In the genomic region with DNA sequence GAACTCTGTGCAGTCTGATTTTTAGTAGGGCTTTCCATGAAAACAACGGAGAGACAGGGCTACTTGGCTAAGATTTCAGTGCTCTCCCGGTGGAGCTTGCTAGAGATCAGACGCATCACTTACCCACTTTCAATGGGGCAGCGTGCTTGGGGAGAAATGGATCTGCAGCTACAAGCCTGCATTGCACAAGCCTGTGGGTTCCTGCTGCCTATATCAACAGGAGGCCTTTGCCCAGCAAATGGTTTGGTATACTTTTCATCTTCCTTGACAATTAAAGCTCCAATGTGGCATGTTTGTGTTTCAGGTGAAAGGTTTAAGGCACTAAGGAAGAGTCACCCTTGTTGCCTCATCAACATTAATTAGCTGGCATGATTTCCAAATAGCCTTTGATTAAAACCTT, we compare ENCODE assay signal across 24 cellular contexts.
"Had no signal": no experiment of that assay in that cellular context is flagged by ENCODE, and none has a peak within 500 bp of the region (broad histone marks: within the 10 kb centered on the region; RNA-seq: fewer than 3 reads in every experiment).

No MANE protein-coding gene starts in this region.

- FAIRE-seq: colon, islet of Langerhans, small intestine had no signal

- H3K27me3 ChIP-seq: gastrocnemius medialis, ovary, right lobe of liver, transverse colon, upper lobe of right lung, vagina had no signal

- H3K27ac ChIP-seq: dorsolateral prefrontal cortex, gastrocnemius medialis, lower lobe of right lung, ovary, right lobe of liver, transverse colon, upper lobe of right lung, vagina had no signal

- DNase-seq: dorsolateral prefrontal cortex; effector CD4-positive, alpha-beta T cell; gastrocnemius medialis; head of caudate nucleus; kidney glomerular epithelial cell; left colon; left ventricle myocardium superior; lower lobe of right lung; natural killer cell; occipital lobe; ovary; posterior cingulate gyrus; right lobe of liver; small intestine; stimulated activated CD4-positive, alpha-beta T cell treated with anti-CD3 and anti-CD28 coated beads, Interleukin-15, amount 100 ng/mL, for 24 hours; stimulated activated CD4-positive, alpha-beta T cell treated with anti-CD3 and anti-CD28 coated beads, Interleukin-2, amount 100 ng/mL, for 48 hours; stimulated activated naive B cell treated with anti-CD40 and anti-IgM and Interleukin-4, amounts not matched to agents 10 μg/mL and 1 μg/mL and 100 μg/mL, for 72 hours; transverse colon; upper lobe of right lung had no signal

- H3K4me1 Mint-ChIP-seq: memory B cell; natural killer cell; stimulated activated naive B cell treated with anti-CD40 and anti-IgM and Interleukin-4, amounts not matched to agents 10 μg/mL and 1 μg/mL and 100 μg/mL, for 72 hours had no signal

- H3K4me3 ChIP-seq: dorsolateral prefrontal cortex, gastrocnemius medialis, lower lobe of right lung, ovary, right lobe of liver, transverse colon, upper lobe of right lung, vagina had no signal

- H3K36me3 ChIP-seq: gastrocnemius medialis, lower lobe of right lung, ovary, right lobe of liver, transverse colon, upper lobe of right lung, vagina had no signal

- H3K4me3 Mint-ChIP-seq: memory B cell; natural killer cell; stimulated activated naive B cell treated with anti-CD40 and anti-IgM and Interleukin-4, amounts not matched to agents 10 μg/mL and 1 μg/mL and 100 μg/mL, for 72 hours; stimulated activated naive CD8-positive, alpha-beta T cell treated with anti-CD3 and anti-CD28 coated beads, Interleukin-15, Interleukin-2, amounts not matched to agents 100 ng/mL and 50 ng/mL, for 24 hours had no signal

- H3K4me1 ChIP-seq: gastrocnemius medialis, lower lobe of right lung, right lobe of liver, transverse colon, upper lobe of right lung, vagina had no signal

- H3K9me3 Mint-ChIP-seq: memory B cell; natural killer cell; stimulated activated naive CD8-positive, alpha-beta T cell treated with anti-CD3 and anti-CD28 coated beads, Interleukin-15, Interleukin-2, amounts not matched to agents 100 ng/mL and 50 ng/mL, for 24 hours had no signal

- H3K9me3 ChIP-seq: gastrocnemius medialis, lower lobe of right lung, ovary, right lobe of liver, transverse colon, upper lobe of right lung, vagina had no signal

- ATAC-seq: gastrocnemius medialis; left colon; left ventricle myocardium superior; lower lobe of right lung; natural killer cell; right lobe of liver; stimulated activated naive B cell treated with anti-CD40 and anti-IgM and Interleukin-4, amounts not matched to agents 10 μg/mL and 1 μg/mL and 100 μg/mL, for 72 hours; upper lobe of right lung had no signal

- H3K36me3 Mint-ChIP-seq: memory B cell; natural killer cell; stimulated activated naive B cell treated with anti-CD40 and anti-IgM and Interleukin-4, amounts not matched to agents 10 μg/mL and 1 μg/mL and 100 μg/mL, for 72 hours had no signal

- H3K27ac Mint-ChIP-seq: memory B cell; natural killer cell; stimulated activated naive B cell treated with anti-CD40 and anti-IgM and Interleukin-4, amounts not matched to agents 10 μg/mL and 1 μg/mL and 100 μg/mL, for 72 hours; stimulated activated naive CD8-positive, alpha-beta T cell treated with anti-CD3 and anti-CD28 coated beads, Interleukin-15, Interleukin-2, amounts not matched to agents 100 ng/mL and 50 ng/mL, for 24 hours had no signal
